ENCODE assay signal across 8 cellular contexts in genomic region chr10:44310762-44311562, GRCh38.
DNase-seq lines count a peak whose midpoint lies in the region; ATAC-seq lines count a peak whose summit lies in the region.

No MANE protein-coding gene starts in this region.

- no peak overlapping the region for H3K27ac Mint-ChIP-seq in T-helper 1 cell treated with Interleukin-12 subunit alpha and Interleukin-12 subunit beta and Interleukin-4 antibody, amounts not matched to agents 30 μg/mL and 1 μg/mL, for 36 hours

- H3K9me3 ChIP-seq in BLaER1 treated with 17β-estradiol and CSF1 and Interleukin-3, amounts not matched to agents 10 nM and 100 nM (replicated peaks in 1 of 11), result no peaks in the 10 kb centered on the region
- no peaks in the 10 kb centered on the region for H3K9me3 ChIP-seq in iPS-15b (ENCODE audit: control insufficient read depth, insufficient read depth, low read length)

- H3K4me2 ChIP-seq in BLaER1 treated with 17β-estradiol and CSF1 and Interleukin-3, amounts not matched to agents 10 nM and 100 nM, result peak overlapping the region; percentile 84 to 97 (median 94)

- H3K27me3 Mint-ChIP-seq in T-helper 1 cell treated with Interleukin-12 subunit alpha and Interleukin-12 subunit beta and Interleukin-4 antibody, amounts not matched to agents 30 μg/mL and 1 μg/mL, for 36 hours (ENCODE audit: low read depth), result peaks cover 12% of the 10 kb centered on the region

- H3K4me3 Mint-ChIP-seq in T-helper 1 cell treated with Interleukin-12 subunit alpha and Interleukin-12 subunit beta and Interleukin-4 antibody, amounts not matched to agents 30 μg/mL and 1 μg/mL, for 36 hours, result peak overlapping the region; percentile 2

- no peaks in the 10 kb centered on the region for H3K9me3 Mint-ChIP-seq in T-helper 1 cell treated with Interleukin-12 subunit alpha and Interleukin-12 subunit beta and Interleukin-4 antibody, amounts not matched to agents 30 μg/mL and 1 μg/mL, for 36 hours

- ATAC-seq in GM19324 (IDR thresholded peaks at IDR 0.05; ENCODE audit: low FRiP score, unreplicated experiment) (peak; percentile 78), HG03439 (IDR thresholded peaks at IDR 0.05; ENCODE audit: unreplicated experiment) (peak; percentile 79)

- peak overlapping the region; percentile 53 to 74 (median 69); a peak in 20 of 22 replicates for H3K9ac ChIP-seq in BLaER1 treated with 17β-estradiol and CSF1 and Interleukin-3, amounts not matched to agents 10 nM and 100 nM
- peak overlapping the region; percentile 40 for H3K9ac ChIP-seq in iPS-15b (ENCODE audit: low read depth, low read length)

- H3K36me3 ChIP-seq in BLaER1 treated with 17β-estradiol and CSF1 and Interleukin-3, amounts not matched to agents 10 nM and 100 nM, result no peaks in the 10 kb centered on the region
- H3K36me3 ChIP-seq in iPS-15b (ENCODE audit: control insufficient read depth, insufficient read depth, low read length), result no peaks in the 10 kb centered on the region

- 0 out of 22 replicates have a peak, but pooled peaks cover 0 to 5% (median 0%) of the 10 kb centered on the region in 11 experiments for H3K27me3 ChIP-seq in BLaER1 treated with 17β-estradiol and CSF1 and Interleukin-3, amounts not matched to agents 10 nM and 100 nM
- peaks cover 29% of the 10 kb centered on the region for H3K27me3 ChIP-seq in iPS-15b (ENCODE audit: control insufficient read depth, insufficient read depth, low read length)

- H4K20me1 ChIP-seq in BLaER1 treated with 17β-estradiol and CSF1 and Interleukin-3, amounts not matched to agents 10 nM and 100 nM, result no peaks in the 10 kb centered on the region

- no peaks in the 10 kb centered on the region for H3K36me3 Mint-ChIP-seq in T-helper 1 cell treated with Interleukin-12 subunit alpha and Interleukin-12 subunit beta and Interleukin-4 antibody, amounts not matched to agents 30 μg/mL and 1 μg/mL, for 36 hours (ENCODE audit: low read depth)

- no peaks in the 10 kb centered on the region for H3K4me1 Mint-ChIP-seq in T-helper 1 cell treated with Interleukin-12 subunit alpha and Interleukin-12 subunit beta and Interleukin-4 antibody, amounts not matched to agents 30 μg/mL and 1 μg/mL, for 36 hours (ENCODE audit: low read depth)

- peaks cover 23 to 48% (median 30%) of the 10 kb centered on the region in 10 experiments for H3K4me1 ChIP-seq in BLaER1 treated with 17β-estradiol and CSF1 and Interleukin-3, amounts not matched to agents 10 nM and 100 nM
- H3K4me1 ChIP-seq in iPS-15b (ENCODE audit: control insufficient read depth, insufficient read depth, low read length), result peaks cover 4% of the 10 kb centered on the region

- DNase-seq in astrocyte of the hippocampus (ENCODE audit: low read depth, low spot score) (peak; percentile 95), NCI-H226 (no peak)

- H3K4me3 ChIP-seq in BLaER1 treated with 17β-estradiol and CSF1 and Interleukin-3, amounts not matched to agents 10 nM and 100 nM, result peak overlapping the region; percentile 48 to 70 (median 57)
- H3K4me3 ChIP-seq in iPS-15b (ENCODE audit: low read depth, low read length), result peak overlapping the region; percentile 45
- H3K4me3 ChIP-seq in skin epidermis, result peak overlapping the region in 4 of 7 experiments; percentile 5 to 30 (median 10)

- peak overlapping the region in 9 of 11 experiments; percentile 11 to 60 (median 49); a peak in 15 of 22 replicates for H3K27ac ChIP-seq in BLaER1 treated with 17β-estradiol and CSF1 and Interleukin-3, amounts not matched to agents 10 nM and 100 nM
- H3K27ac ChIP-seq in skin epidermis, result peak overlapping the region in 3 of 21 experiments; percentile 4 to 45 (median 9)
